8 cellular contexts compared by ENCODE assay signal in genomic region chr22:36261675-36262074, GRCh38. TPM values are rescaled to one million over a fixed set of nuclear protein-coding genes. Genes with fewer than 3 reads are reported as not detected.
A peak's percentile ranks its signal among the peaks of the same experiment; 100 is the strongest.
DNase-seq lines count a peak whose midpoint lies in the region; ATAC-seq, FAIRE-seq and TF ChIP-seq lines count a peak whose summit lies in the region.
"Not testable (repeated sequence)": the region's sequence is repeated elsewhere in the genome, so short reads cannot be mapped to it uniquely, and the experiment has no call there.
"Had no signal": no experiment of that assay in that cellular context is flagged by ENCODE, and none has a peak within 500 bp of the region (broad histone marks: within the 10 kb centered on the region; RNA-seq: fewer than 3 reads in every experiment).

No MANE protein-coding gene starts in this region.

- not testable (repeated sequence) for H2AK5ac ChIP-seq in H9 (ENCODE audit: insufficient read length, low read length); mesendoderm (ENCODE audit: low read length)

- not testable (repeated sequence) for H2AFZ ChIP-seq in H9 (ENCODE audit: low read length); OCI-LY3 (ENCODE audit: low read depth, low read length); GM12878 (ENCODE audit: control insufficient read depth, low read depth, low read length)

- H3K4me3 ChIP-seq in OCI-LY3 (ENCODE audit: low read length); GM12878; endodermal cell (ENCODE audit: low read length); mesendoderm (ENCODE audit: low read length); spleen: not testable (repeated sequence)

- H3K4me1 Mint-ChIP-seq in H9, result peaks cover 30 to 33% of the 10 kb centered on the region in 2 experiments
- H3K4me1 Mint-ChIP-seq in endodermal cell, result peaks cover 20% of the 10 kb centered on the region

- RAD21 ChIA-PET in GM12878 (lab: Charles Lee; ENCODE audit: unreplicated experiment), result interaction anchor here (0.5 kb wide), 1 partner anchor 49 kb away, joined by 3 read pairs; no protein-coding TSS in a partner anchor

- H3K4ac ChIP-seq in H9 (ENCODE audit: low read depth, low read length); mesendoderm (ENCODE audit: low read depth, low read length): not testable (repeated sequence)

- not testable (repeated sequence) for H3K27me3 ChIP-seq in H9 (ENCODE audit: insufficient read depth, low read length); OCI-LY3 (ENCODE audit: low read depth, low read length); GM12878 (replicated peaks in 1 of 2; ENCODE audit: control insufficient read depth in 2 of 2, insufficient read depth in 2 of 2, low read length in 1 of 2); endodermal cell (ENCODE audit: control insufficient read depth, insufficient read depth, low read length, poor library complexity, severe bottlenecking); mesendoderm (ENCODE audit: insufficient read depth, low read length, poor library complexity); spleen (replicated peaks in 1 of 7)

- not testable (repeated sequence) for H4K8ac ChIP-seq in H9 (replicated peaks; ENCODE audit: insufficient read length, low read depth, low read length); mesendoderm (ENCODE audit: low read depth, low read length)

- not testable (repeated sequence) for H3K23me2 ChIP-seq in H9 (ENCODE audit: insufficient read length, low read depth, low read length, poor library complexity, severe bottlenecking)

- H4K20me1 ChIP-seq in H9 (ENCODE audit: control insufficient read depth, insufficient read depth, insufficient read length); GM12878 (ENCODE audit: control insufficient read depth, insufficient read depth): not testable (repeated sequence)
- H4K20me1 ChIP-seq in OCI-LY3 (ENCODE audit: insufficient read depth, low read length), result peaks cover 78% of the 10 kb centered on the region

- not testable (repeated sequence) for H3K4me1 ChIP-seq in H9 (ENCODE audit: insufficient read depth, low read length)
- H3K4me1 ChIP-seq in OCI-LY3 (ENCODE audit: low read length) (peaks cover 26% of the 10 kb centered on the region), GM12878 (ENCODE audit: control insufficient read depth, insufficient read depth, low read length) (peaks cover 20% of the 10 kb centered on the region), endodermal cell (ENCODE audit: control insufficient read depth, insufficient read depth, low read length) (peaks cover 14% of the 10 kb centered on the region), mesendoderm (ENCODE audit: control insufficient read depth, low read depth, low read length) (peaks cover 11% of the 10 kb centered on the region), spleen (peaks cover 15 to 50% (median 37%) of the 10 kb centered on the region in 6 donors)

- SMC1A ChIA-PET in GM12878 (lab: Charles Lee; ENCODE audit: uncharacterized antibody, unreplicated experiment), result interaction anchor here (0.8 to 3.8 kb wide), 3 partner anchors 9 to 67 kb away, joined by 3 to 33 read pairs (median 4); partner anchors contain the start of genes APOL1 and APOL2

- not testable (repeated sequence) for H3K4me3 Mint-ChIP-seq in H9, endodermal cell

- H3K9ac ChIP-seq in H9 (ENCODE audit: extremely low read depth, insufficient read length, low read length); OCI-LY3 (ENCODE audit: low read length); GM12878 (ENCODE audit: control insufficient read depth, insufficient read depth, low read length); endodermal cell (ENCODE audit: extremely low read depth, low read length, poor library complexity, severe bottlenecking); mesendoderm (ENCODE audit: low read length): not testable (repeated sequence)

- not testable (repeated sequence) for BruUV-seq in GM12878 (replicated peaks; lab: Mats Ljungman, UMichigan)

- not testable (repeated sequence) for H4K91ac ChIP-seq in H9 (ENCODE audit: insufficient read length, low read depth, low read length)

- not testable (repeated sequence) for H3K79me2 ChIP-seq in H9 (ENCODE audit: insufficient read depth, low read length); GM12878 (ENCODE audit: control insufficient read depth, insufficient read depth, low read length); mesendoderm (ENCODE audit: control insufficient read depth, insufficient read depth, low read length)
- peaks cover 64% of the 10 kb centered on the region for H3K79me2 ChIP-seq in OCI-LY3 (ENCODE audit: low read length)

- not testable (repeated sequence) for H3K27ac ChIP-seq in H9 (ENCODE audit: insufficient read length, low read depth, low read length); OCI-LY3 (ENCODE audit: low read length); GM12878 (ENCODE audit: control insufficient read depth, insufficient read depth); endodermal cell (ENCODE audit: low read depth, low read length); mesendoderm (ENCODE audit: low read depth, low read length)
- peak overlapping the region in 5 of 8 donors; percentile 4 to 45 (median 31) for H3K27ac ChIP-seq in spleen

- H3K27me3 Mint-ChIP-seq in H9 (ENCODE audit: low read depth); endodermal cell (ENCODE audit: insufficient read depth): not testable (repeated sequence)

- not testable (repeated sequence) for H2BK12ac ChIP-seq in H9 (ENCODE audit: insufficient read length, low read depth, low read length)

- not testable (repeated sequence) for H3K9me3 Mint-ChIP-seq in H9, endodermal cell

- H3K14ac ChIP-seq in H9 (ENCODE audit: insufficient read depth, low read length), result not testable (repeated sequence)

- FAIRE-seq in GM12878 (lab: Jason Lieb, UNC), result peak; percentile 52

- not testable (repeated sequence) for H3K56ac ChIP-seq in H9 (ENCODE audit: insufficient read length, low read depth, low read length); mesendoderm (ENCODE audit: low read length)

- not testable (repeated sequence) for H2BK5ac ChIP-seq in H9 (ENCODE audit: insufficient read length, low read length); mesendoderm (ENCODE audit: low read length)

- not testable (repeated sequence) for TF ChIP-seq EP300 in GM12878 (IDR thresholded peaks at IDR 0.05; ENCODE audit: borderline replicate concordance in 1 of 2, control insufficient read depth in 1 of 2, low read depth in 2 of 2, low read length in 2 of 2)

- not testable (repeated sequence) for H3T11ph ChIP-seq in H9 (ENCODE audit: low read length)

- CTCF ChIA-PET in GM12878 (lab: Yijun Ruan, JAX), result interaction anchor here (0.7 to 2.3 kb wide), 5 partner anchors 9 to 64 kb away, joined by 3 to 13 read pairs (median 3); partner anchors contain the start of genes APOL1 and APOL2

- intact Hi-C loops in GM12878 (cut with micrococcal nuclease; ENCODE audit: unreplicated experiment); spleen (cut with DNase I; ENCODE audit: low total_unique reads): not testable (repeated sequence)

- H2BK15ac ChIP-seq in H9 (ENCODE audit: low read depth, low read length); mesendoderm (replicated peaks; ENCODE audit: low read depth): not testable (repeated sequence)

- H3K23ac ChIP-seq in H9 (ENCODE audit: insufficient read length, low read depth, low read length); mesendoderm (ENCODE audit: low read length): not testable (repeated sequence)

- ATAC-seq in GM12878, result not testable (repeated sequence)

- TF ChIP-seq CTCF in H9 (conservative IDR thresholded peaks at IDR 0.05) (peak; percentile 64), OCI-LY3 (IDR thresholded peaks at IDR 0.05; ENCODE audit: low read depth, low read length) (peak; percentile 23; the same call in 1 of the 2 replicates), endodermal cell (conservative IDR thresholded peaks at IDR 0.05) (peak; percentile 69)
- TF ChIP-seq CTCF in GM12878 (IDR thresholded peaks at IDR 0.05 in 2 of 3, conservative IDR thresholded peaks at IDR 0.05 in 1 of 3; ENCODE audit: control insufficient read depth in 2 of 3, extremely low read depth in 1 of 3, insufficient read depth in 1 of 3, low read depth in 3 of 3, low read length in 3 of 3); spleen (IDR thresholded peaks at IDR 0.05 in 8 of 11, conservative IDR thresholded peaks at IDR 0.05 in 3 of 11): not testable (repeated sequence)

- not testable (repeated sequence) for H3K27ac Mint-ChIP-seq in H9, endodermal cell

- in situ Hi-C loops in GM12878 (cut with MboI), result not testable (repeated sequence)

- not testable (repeated sequence) for H3K79me1 ChIP-seq in H9 (ENCODE audit: insufficient read depth, low read depth, low read length, poor library complexity, severe bottlenecking); mesendoderm (ENCODE audit: low read length)

- POLR2A ChIA-PET in GM12878 (lab: Charles Lee), result interaction anchor here (0.5 kb wide), 1 partner anchor 221 kb away, joined by 3 read pairs; no protein-coding TSS in a partner anchor

- H3K36me3 ChIP-seq in OCI-LY3 (replicated peaks; ENCODE audit: low read depth, low read length), result peaks cover 83% of the 10 kb centered on the region
- peaks cover 5 to 24% of the 10 kb centered on the region in 2 experiments for H3K36me3 ChIP-seq in GM12878 (ENCODE audit: control insufficient read depth in 2 of 2, insufficient read depth in 2 of 2, low read length in 1 of 2)
- H3K36me3 ChIP-seq in endodermal cell (ENCODE audit: control insufficient read depth, insufficient read depth, low read length); mesendoderm (ENCODE audit: control insufficient read depth, insufficient read depth, low read length): not testable (repeated sequence)
- H3K36me3 ChIP-seq in spleen, result peaks cover 0 to 100% (median 57%) of the 10 kb centered on the region in 6 donors

- H3K18ac ChIP-seq in H9 (ENCODE audit: insufficient read length, low read depth, low read length); mesendoderm (ENCODE audit: low read length): not testable (repeated sequence)

- not testable (repeated sequence) for H2BK20ac ChIP-seq in H9 (ENCODE audit: low read depth, low read length, poor library complexity, severe bottlenecking)

- TF ChIP-seq RAD21 in GM12878 (IDR thresholded peaks at IDR 0.05; ENCODE audit: insufficient read depth, low read depth, low read length), result not testable (repeated sequence)

- WGBS in H9 (ENCODE audit: extremely low coverage, insufficient read length, low lambda C conversion rate), result no CpG with 5 or more reads among the region's 6 CpGs
- 93% methylated on average over 6 of the region's 6 CpGs for WGBS in GM12878 (ENCODE audit: insufficient coverage, insufficient replicate concordance, low lambda C conversion rate, missing lambda C conversion rate)
- 85% methylated on average over 5 of the region's 6 CpGs for WGBS in endodermal cell (ENCODE audit: insufficient coverage in 1 of 2, insufficient read length in 1 of 2), 2 experiments
- no CpG with 5 or more reads among the region's 6 CpGs for WGBS in mesendoderm (ENCODE audit: extremely low coverage, insufficient coverage, low lambda C conversion rate)
- 75 to 87% (median 79%) methylated on average over 5 to 6 of the region's 6 CpGs for WGBS in spleen, 5 donors

- not testable (repeated sequence) for H2BK120ac ChIP-seq in H9 (ENCODE audit: low read depth, low read length, poor library complexity, severe bottlenecking); mesendoderm (ENCODE audit: low read depth, low read length)

- H3K9me3 ChIP-seq in H9 (ENCODE audit: control insufficient read depth, low read depth, low read length); OCI-LY3 (ENCODE audit: insufficient read depth, low read length); GM12878 (replicated peaks; ENCODE audit: control insufficient read depth, insufficient read depth, low read length); endodermal cell (ENCODE audit: control insufficient read depth, low read length); spleen: not testable (repeated sequence)

- H3K4me2 ChIP-seq in H9 (ENCODE audit: insufficient read depth, insufficient read length, low read length); OCI-LY3 (ENCODE audit: low read length); GM12878 (ENCODE audit: control insufficient read depth, insufficient read depth); mesendoderm (ENCODE audit: low read length): not testable (repeated sequence)

- H4K5ac ChIP-seq in H9 (ENCODE audit: insufficient read length, low read depth, low read length); mesendoderm (ENCODE audit: low read length): not testable (repeated sequence)

- DNase-seq in ELF-1 (ENCODE audit: low read depth, low spot score) (peak; percentile 48), H9 (peak; percentile 67), endodermal cell (peak; percentile 75), mesendoderm (peak; percentile 72)
- not testable (repeated sequence) for DNase-seq in GM12878 (ENCODE audit: low read depth, low spot score); spleen

- not testable (repeated sequence) for H3K36me3 Mint-ChIP-seq in H9 (ENCODE audit: insufficient read depth in 1 of 3, low read depth in 3 of 3); endodermal cell (ENCODE audit: low read depth)

- not testable (repeated sequence) for TF ChIP-seq POLR2A in GM12878 (IDR thresholded peaks at IDR 0.05; ENCODE audit: low read depth, low read length); spleen (IDR thresholded peaks at IDR 0.05)

RNA-seq across cellular contexts. Expression of gene APOL1, which starts 8.7 kb away (rescaled TPM):
- 0.13 TPM in 1 of 2 replicates, not detected in the other for total RNA-seq in H9 (2021)
- 27.2 and 29.3 TPM in 2 replicates for total RNA-seq in GM12878 (2013; cell fraction: nucleolus; rRNA removed)
- total RNA-seq in GM12878 (2014; rRNA removed), result 13.7 and 14.4 TPM in 2 replicates
- total RNA-seq in GM12878 (2014; rRNA removed; fragmentation: Illumina TruSeq; extraction: Trizol), result 12.6 and 13.1 TPM in 2 replicates
- 27.4 and 28.6 TPM in 2 replicates for total RNA-seq in GM12878 (2021)
- polyA plus RNA-seq in GM12878 (2011; ENCODE audit: low read depth), result 63.5 TPM
- 27.2 and 42.0 TPM in 2 replicates for polyA plus RNA-seq in GM12878 (2011; rRNA removed)
- 38.4 and 39.9 TPM in 2 replicates for polyA plus RNA-seq in GM12878 (2011; cell fraction: cytosol; rRNA removed)
- polyA plus RNA-seq in GM12878 (2011; cell fraction: nucleus; rRNA removed), result 65.7 and 104 TPM in 2 replicates
- polyA plus RNA-seq in GM12878 (2012), result 68.7 and 73.3 TPM in 2 replicates
- 20.6 and 25.3 TPM in 2 replicates for polyA plus RNA-seq in GM12878 (2014; fragmentation: Illumina TruSeq; extraction: Trizol)
- polyA plus RNA-seq in GM12878 (2014; fragmentation: Nextera tagmentation; extraction: Ambion mirVana), result 10 to 100 TPM in 1 of 2 experiments, 1 to 10 TPM in 1; 9.0 to 10.7 TPM
- 18.3 and 18.7 TPM in 2 replicates for polyA plus RNA-seq in GM12878 (2014; rRNA removed)
- 10 to 100 TPM; 17.2 to 18.0 TPM for polyA plus RNA-seq in GM12878 (2016; fragmentation: Nextera tagmentation; extraction: Ambion mirVana)
- 33.8 and 34.1 TPM in 2 replicates for polyA minus RNA-seq in GM12878 (2011; rRNA and poly(A)+ RNA removed)
- 11.8 and 16.4 TPM in 2 replicates for polyA minus RNA-seq in GM12878 (2011; cell fraction: cytosol; rRNA and poly(A)+ RNA removed)
- 15.2 and 21.3 TPM in 2 replicates for polyA minus RNA-seq in GM12878 (2011; cell fraction: nucleus; rRNA and poly(A)+ RNA removed)
- total RNA-seq in endodermal cell, result under 1 TPM; 0.11 to 0.22 TPM
- not detected for polyA plus RNA-seq in endodermal cell (2013, experiment 1 of 2)
- polyA plus RNA-seq in endodermal cell (2013, experiment 2 of 2), result not detected
- polyA plus RNA-seq in mesendoderm (2013, experiment 1 of 2), result not detected
- polyA plus RNA-seq in mesendoderm (2013, experiment 2 of 2), result not detected
- 100 to 1,000 TPM in 1 of 7 donors, 10 to 100 TPM in 6; 33.3 to 108 (median 73.9) TPM for total RNA-seq in spleen
- polyA plus RNA-seq in spleen, result 10 to 100 TPM in 2 of 3 donors, 1 to 10 TPM in 1; 10.0 to 24.2 (median 11.4) TPM
- total RNA-seq: PC-3 had no signal

RNA-seq across cellular contexts. Expression of gene APOL2, which starts 22.3 kb away (rescaled TPM):
- 15.6 and 18.1 TPM in 2 replicates for total RNA-seq in H9 (2021)
- total RNA-seq in GM12878 (2013; cell fraction: nucleolus; rRNA removed), result 49.8 and 51.5 TPM in 2 replicates
- total RNA-seq in GM12878 (2014; rRNA removed), result 25.1 and 26.6 TPM in 2 replicates
- total RNA-seq in GM12878 (2014; rRNA removed; fragmentation: Illumina TruSeq; extraction: Trizol), result 27.0 and 27.3 TPM in 2 replicates
- 29.0 and 32.9 TPM in 2 replicates for total RNA-seq in GM12878 (2021)
- 33.3 TPM for polyA plus RNA-seq in GM12878 (2011; ENCODE audit: low read depth)
- 32.6 and 39.9 TPM in 2 replicates for polyA plus RNA-seq in GM12878 (2011; rRNA removed)
- polyA plus RNA-seq in GM12878 (2011; cell fraction: cytosol; rRNA removed), result 46.3 and 57.5 TPM in 2 replicates
- polyA plus RNA-seq in GM12878 (2011; cell fraction: nucleus; rRNA removed), result 60.3 and 68.3 TPM in 2 replicates
- 50.1 and 55.3 TPM in 2 replicates for polyA plus RNA-seq in GM12878 (2012)
- 22.3 and 24.9 TPM in 2 replicates for polyA plus RNA-seq in GM12878 (2014; fragmentation: Illumina TruSeq; extraction: Trizol)
- polyA plus RNA-seq in GM12878 (2014; fragmentation: Nextera tagmentation; extraction: Ambion mirVana), result 10 to 100 TPM in 1 of 2 experiments, 1 to 10 TPM in 1; 4.4 to 14.7 TPM
- polyA plus RNA-seq in GM12878 (2014; rRNA removed), result 26.9 and 27.4 TPM in 2 replicates
- polyA plus RNA-seq in GM12878 (2016; fragmentation: Nextera tagmentation; extraction: Ambion mirVana), result 10 to 100 TPM; 12.3 to 13.7 TPM
- polyA minus RNA-seq in GM12878 (2011; rRNA and poly(A)+ RNA removed), result 65.0 and 103 TPM in 2 replicates
- polyA minus RNA-seq in GM12878 (2011; cell fraction: cytosol; rRNA and poly(A)+ RNA removed), result 17.5 and 18.0 TPM in 2 replicates
- polyA minus RNA-seq in GM12878 (2011; cell fraction: nucleus; rRNA and poly(A)+ RNA removed), result 14.6 and 21.5 TPM in 2 replicates
- 1 to 10 TPM; 2.1 to 7.9 TPM for total RNA-seq in endodermal cell
- 7.4 TPM for polyA plus RNA-seq in endodermal cell (2013, experiment 1 of 2)
- polyA plus RNA-seq in endodermal cell (2013, experiment 2 of 2), result 7.3 TPM
- polyA plus RNA-seq in mesendoderm (2013, experiment 1 of 2), result 3.8 TPM
- polyA plus RNA-seq in mesendoderm (2013, experiment 2 of 2), result 4.1 TPM
- total RNA-seq in spleen, result 10 to 100 TPM; 53.2 to 77.2 (median 59.3) TPM
- 10 to 100 TPM; 16.0 to 35.0 (median 20.2) TPM for polyA plus RNA-seq in spleen

Comparison
In these comparisons a context has a peak if more than half of its experiments do, and no peak if none do; other contexts are left out.
1. RNA of gene APOL1, which starts 8.7 kb away (total RNA-seq): 33.3 to 108 TPM in spleen and 12.6 to 29.3 TPM in GM12878; 0.11 to 0.22 TPM in endodermal cell and 0.13 TPM in H9; every median in the first group is over 10 times any median in the second.